In genomic region chr1:119653839-119654170, GRCh38 we compare ENCODE assay signal across 25 cellular contexts. TPM values are rescaled to one million over a fixed set of nuclear protein-coding genes. Genes with fewer than 3 reads are reported as not detected.
DNase-seq lines count a peak whose midpoint lies in the region; ATAC-seq, FAIRE-seq and TF ChIP-seq lines count a peak whose summit lies in the region.
"Had no signal": no experiment of that assay in that cellular context is flagged by ENCODE, and none has a peak within 500 bp of the region (broad histone marks: within the 10 kb centered on the region; RNA-seq: fewer than 3 reads in every experiment).

No MANE protein-coding gene starts in this region.

- DNase-seq in AG20443 (ENCODE audit: low spot score), result peak; percentile 48
- peak; percentile 39 for DNase-seq in astrocyte (ENCODE audit: low read depth)
- no peak for DNase-seq in left ventricle myocardium inferior
- DNase-seq in smooth muscle cell (lab: John Stamatoyannopoulos, UW; ENCODE audit: unreplicated experiment), result no peak
- no peak for DNase-seq in amygdala (lab: John Stamatoyannopoulos, UW)
- DNase-seq in NCI-H187 treated with DMSO at 0.1 percent for 48 hours (lab: John Stamatoyannopoulos, UW), result no peak
- DNase-seq: activated naive CD4-positive, alpha-beta T cell treated with anti-CD3 and anti-CD28 coated beads, Interleukin-2, amount 50 U/mL, for 16 hours; activated T-cell treated with anti-CD3 and anti-CD28 coated beads, Interleukin-2, amount 50 U/mL, for 72 hours; AML-193; brain microvascular endothelial cell; Caco-2; Kasumi-1; lower lobe of right lung; NCI-H1048; NCI-H2081; ovary; stimulated activated CD4-positive, alpha-beta T cell treated with anti-CD3 and anti-CD28 coated beads, Interleukin-4, amount 100 ng/mL, for 1 hour; stomach; T-helper 9 cell had no signal

- H3K4me2 ChIP-seq in astrocyte (ENCODE audit: low read length) (no peak overlapping the region), smooth muscle cell (no peak overlapping the region)

- H2AFZ ChIP-seq in astrocyte (ENCODE audit: low read depth, low read length) (no peak overlapping the region), smooth muscle cell (ENCODE audit: low read depth) (no peak overlapping the region)

- WGBS in smooth muscle cell (ENCODE audit: low lambda C conversion rate), result 80% methylated on average over 3 of the region's 3 CpGs

- H3K36me3 ChIP-seq in astrocyte (ENCODE audit: insufficient read depth, low read length), result no peaks in the 10 kb centered on the region
- H3K36me3 ChIP-seq in left ventricle myocardium inferior, result no peaks in the 10 kb centered on the region
- H3K36me3 ChIP-seq in smooth muscle cell (ENCODE audit: low read depth), result no peaks in the 10 kb centered on the region
- H3K36me3 ChIP-seq: brain microvascular endothelial cell, lower lobe of right lung, ovary, stomach had no signal

- H3K9ac ChIP-seq in astrocyte (ENCODE audit: low read length) (no peak overlapping the region), smooth muscle cell (ENCODE audit: low read depth) (no peak overlapping the region)

- no peak overlapping the region for H3K27ac ChIP-seq in astrocyte (ENCODE audit: low read depth, low read length)
- H3K27ac ChIP-seq in left ventricle myocardium inferior (replicated peaks), result peak overlapping the region; percentile 53
- peak overlapping the region; percentile 18 for H3K27ac ChIP-seq in smooth muscle cell (ENCODE audit: low read depth)
- H3K27ac ChIP-seq: brain microvascular endothelial cell, lower lobe of right lung, ovary had no signal

- H3K27me3 ChIP-seq in astrocyte (ENCODE audit: insufficient read depth, low read length), result peaks cover 40% of the 10 kb centered on the region
- H3K27me3 ChIP-seq in left ventricle myocardium inferior (ENCODE audit: low read depth), result no peaks in the 10 kb centered on the region
- no peaks in the 10 kb centered on the region for H3K27me3 ChIP-seq in smooth muscle cell (ENCODE audit: low read depth)
- H3K27me3 ChIP-seq: brain microvascular endothelial cell, ovary, stomach had no signal

- H3K9me3 ChIP-seq in astrocyte (ENCODE audit: insufficient read depth, low read depth, low read length) (no peaks in the 10 kb centered on the region), left ventricle myocardium inferior (replicated peaks) (no peaks in the 10 kb centered on the region), smooth muscle cell (replicated peaks; ENCODE audit: low read depth) (no peaks in the 10 kb centered on the region)
- H3K9me3 ChIP-seq: Caco-2, lower lobe of right lung, ovary, stomach had no signal

- intact Hi-C loops in left ventricle myocardium inferior (cut with micrococcal nuclease), result no loop called here

- H3F3A ChIP-seq in smooth muscle cell (ENCODE audit: low read depth), result no peaks in the 10 kb centered on the region

- ATAC-seq in GM19463 (IDR thresholded peaks at IDR 0.05; ENCODE audit: unreplicated experiment), result no peak
- no peak for ATAC-seq in HG02884 (IDR thresholded peaks at IDR 0.05; ENCODE audit: unreplicated experiment)
- ATAC-seq: activated CD4-positive, CD25-positive, alpha-beta regulatory T cell treated with anti-CD3 and anti-CD28 coated beads, Interleukin-2, amount 50 U/mL, for 24 hours; activated T-cell treated with anti-CD3 and anti-CD28 coated beads, Interleukin-2, amount 50 U/mL, for 72 hours; lower lobe of right lung; SK-N-SH treated with all-trans-retinoic acid at 6 μM for 48 hours had no signal

- H3K79me2 ChIP-seq in astrocyte (ENCODE audit: insufficient read depth, low read length), result no peaks in the 10 kb centered on the region
- no peaks in the 10 kb centered on the region for H3K79me2 ChIP-seq in smooth muscle cell (ENCODE audit: low read depth)

- H3K27me3 Mint-ChIP-seq in astrocyte (ENCODE audit: low read depth, unreplicated experiment), result no peaks in the 10 kb centered on the region

- H3K4me1 ChIP-seq in astrocyte (ENCODE audit: insufficient read depth, low read length) (peaks cover under 1% of the 10 kb centered on the region), left ventricle myocardium inferior (peaks cover 3% of the 10 kb centered on the region), smooth muscle cell (ENCODE audit: low read depth) (peaks cover 10% of the 10 kb centered on the region)
- H3K4me1 ChIP-seq: Caco-2 had no signal

- no peaks in the 10 kb centered on the region for H3K36me3 Mint-ChIP-seq in astrocyte (ENCODE audit: low read depth, unreplicated experiment)

- H3K4me1 Mint-ChIP-seq in astrocyte (ENCODE audit: low read depth, unreplicated experiment), result peaks cover 37% of the 10 kb centered on the region

- peak overlapping the region; percentile 64 for H3K27ac Mint-ChIP-seq in astrocyte (ENCODE audit: unreplicated experiment)
- H3K27ac Mint-ChIP-seq: activated T-cell treated with anti-CD3 and anti-CD28 coated beads, Interleukin-2, amount 50 U/mL, for 72 hours; dendritic cell treated with granulocyte-macrophage colony-stimulating factor and Interleukin-4, amounts not matched to agents 40 ng/mL and 50 ng/mL, for 4 days had no signal

- H4K20me1 ChIP-seq in astrocyte (ENCODE audit: insufficient read depth, low read length) (no peaks in the 10 kb centered on the region), smooth muscle cell (ENCODE audit: low read depth) (no peaks in the 10 kb centered on the region)

- H3K4me3 Mint-ChIP-seq in astrocyte (ENCODE audit: unreplicated experiment), result no peak overlapping the region
- H3K4me3 Mint-ChIP-seq: activated T-cell treated with anti-CD3 and anti-CD28 coated beads, Interleukin-2, amount 50 U/mL, for 72 hours; dendritic cell treated with granulocyte-macrophage colony-stimulating factor and Interleukin-4, amounts not matched to agents 40 ng/mL and 50 ng/mL, for 4 days had no signal

- no peak for TF ChIP-seq CTCF in astrocyte (IDR thresholded peaks at IDR 0.05; ENCODE audit: insufficient read depth, low read depth, low read length)
- TF ChIP-seq CTCF in left ventricle myocardium inferior (IDR thresholded peaks at IDR 0.05; ENCODE audit: borderline replicate concordance), result no peak
- TF ChIP-seq CTCF in smooth muscle cell (IDR thresholded peaks at IDR 0.05; ENCODE audit: borderline replicate concordance, insufficient read depth, poor library complexity, severe bottlenecking), result no peak

- H3K4me3 ChIP-seq in astrocyte (ENCODE audit: insufficient read depth, low read depth, low read length), result no peak overlapping the region
- no peak overlapping the region for H3K4me3 ChIP-seq in left ventricle myocardium inferior
- H3K4me3 ChIP-seq in smooth muscle cell, result no peak overlapping the region
- H3K4me3 ChIP-seq: lower lobe of right lung, ovary, stomach had no signal

- FAIRE-seq in astrocyte (lab: Jason Lieb, UNC), result no peak
- FAIRE-seq: HTR-8/SVneo had no signal

- no peaks in the 10 kb centered on the region for H3K9me3 Mint-ChIP-seq in astrocyte (ENCODE audit: unreplicated experiment)
- H3K9me3 Mint-ChIP-seq: activated T-cell treated with anti-CD3 and anti-CD28 coated beads, Interleukin-2, amount 50 U/mL, for 72 hours; dendritic cell treated with granulocyte-macrophage colony-stimulating factor and Interleukin-4, amounts not matched to agents 40 ng/mL and 50 ng/mL, for 4 days had no signal

RNA-seq across cellular contexts. Expression of gene ZNF697, which starts 5.7 kb away (rescaled TPM):
- 46.1 and 58.4 TPM in 2 replicates for total RNA-seq in astrocyte
- 9.4 TPM for total RNA-seq in left ventricle myocardium inferior
- total RNA-seq in smooth muscle cell, result 18.5 and 20.0 TPM in 2 replicates
- polyA plus RNA-seq in smooth muscle cell, result 1.5 and 2.2 TPM in 2 replicates

RNA-seq across cellular contexts. Expression of gene PHGDH, which starts 57.9 kb away (rescaled TPM):
- total RNA-seq in astrocyte, result 371 and 509 TPM in 2 replicates
- total RNA-seq in left ventricle myocardium inferior, result 6.4 TPM
- 66.1 and 93.2 TPM in 2 replicates for total RNA-seq in smooth muscle cell
- 134 and 141 TPM in 2 replicates for polyA plus RNA-seq in smooth muscle cell

Comparison
In these comparisons a context has a peak if more than half of its experiments do, and no peak if none do; other contexts are left out.
1. DNase-seq: peak in AG20443 (single experiment) and astrocyte (single experiment); none in left ventricle myocardium inferior (single experiment), smooth muscle cell (single experiment), amygdala (0 of 56) and NCI-H187 treated with DMSO at 0.1 percent for 48 hours (single experiment).